In genomic region chr13:46552888-46553520, GRCh38 we compare ENCODE assay signal across 8 cellular contexts. TPM values are rescaled to one million over a fixed set of nuclear protein-coding genes. Genes with fewer than 3 reads are reported as not detected.
DNase-seq lines count a peak whose midpoint lies in the region; TF ChIP-seq lines count a peak whose summit lies in the region.

A gene with protein sequence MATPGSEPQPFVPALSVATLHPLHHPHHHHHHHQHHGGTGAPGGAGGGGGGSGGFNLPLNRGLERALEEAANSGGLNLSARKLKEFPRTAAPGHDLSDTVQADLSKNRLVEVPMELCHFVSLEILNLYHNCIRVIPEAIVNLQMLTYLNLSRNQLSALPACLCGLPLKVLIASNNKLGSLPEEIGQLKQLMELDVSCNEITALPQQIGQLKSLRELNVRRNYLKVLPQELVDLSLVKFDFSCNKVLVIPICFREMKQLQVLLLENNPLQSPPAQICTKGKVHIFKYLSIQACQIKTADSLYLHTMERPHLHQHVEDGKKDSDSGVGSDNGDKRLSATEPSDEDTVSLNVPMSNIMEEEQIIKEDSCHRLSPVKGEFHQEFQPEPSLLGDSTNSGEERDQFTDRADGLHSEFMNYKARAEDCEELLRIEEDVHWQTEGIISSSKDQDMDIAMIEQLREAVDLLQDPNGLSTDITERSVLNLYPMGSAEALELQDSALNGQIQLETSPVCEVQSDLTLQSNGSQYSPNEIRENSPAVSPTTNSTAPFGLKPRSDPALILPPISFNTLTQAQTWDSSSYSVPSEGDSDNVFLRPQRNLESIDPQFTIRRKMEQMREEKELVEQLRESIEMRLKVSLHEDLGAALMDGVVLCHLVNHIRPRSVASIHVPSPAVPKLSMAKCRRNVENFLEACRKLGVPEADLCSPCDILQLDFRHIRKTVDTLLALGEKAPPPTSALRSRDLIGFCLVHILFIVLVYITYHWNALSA (plus strand): TSS chr13:46553170. CDS start chr13:46553397, 227 bp downstream.

- H3K79me2 ChIP-seq in SU-DHL-6 (ENCODE audit: insufficient read depth, low read length): peaks cover 48% of the 10 kb centered on the region

- no peaks in the 10 kb centered on the region for H3K27me3 Mint-ChIP-seq in activated naive CD8-positive, alpha-beta T cell

- H3K4me3 ChIP-seq in HFF-Myc (replicated peaks; ENCODE audit: low read depth, low read length): peak within 1 kb of the TSS; percentile 88
- peak within 1 kb of the TSS; percentile 91 for H3K4me3 ChIP-seq in SU-DHL-6 (ENCODE audit: insufficient read depth, low read length, poor library complexity, severe bottlenecking)
- H3K4me3 ChIP-seq in ovary: peak within 1 kb of the TSS; percentile 65
- H3K4me3 ChIP-seq in thymus (ENCODE audit: low read length): peak within 1 kb of the TSS; percentile 95

- H3K9me3 ChIP-seq in ES-I3 (ENCODE audit: control insufficient read depth, insufficient read depth, low read length) (no peaks in the 10 kb centered on the region), SU-DHL-6 (ENCODE audit: insufficient read depth, low read length) (no peaks in the 10 kb centered on the region), ovary (no peaks in the 10 kb centered on the region), thymus (ENCODE audit: control insufficient read depth) (no peaks in the 10 kb centered on the region)

- H3K4me1 ChIP-seq in ES-I3 (ENCODE audit: insufficient read depth, low read length) (no peaks in the 10 kb centered on the region), ovary (ENCODE audit: insufficient read depth) (no peaks in the 10 kb centered on the region), thymus (ENCODE audit: control insufficient read depth, insufficient read depth, low read length) (peaks cover 19% of the 10 kb centered on the region)

- H3K4me3 Mint-ChIP-seq in activated naive CD8-positive, alpha-beta T cell: peak within 1 kb of the TSS; percentile 95

- no peaks in the 10 kb centered on the region for H3K9me2 ChIP-seq in SU-DHL-6 (replicated peaks; ENCODE audit: insufficient read depth, low read length)

- 0 to 1% (median 0%) methylated on average over 53 to 66 of the region's 66 CpGs for WGBS in ovary, 3 donors
- under 1% methylated on average over 66 of the region's 66 CpGs for WGBS in thymus

- no peak for DNase-seq in HFF-Myc (ENCODE audit: extremely low read depth, low read depth)
- peak; percentile 66 for DNase-seq in NCI-H1105 treated with DMSO at 0.1 percent for 48 hours (lab: John Stamatoyannopoulos, UW)
- peak; percentile 95 for DNase-seq in glomerular visceral epithelial cell (ENCODE audit: extremely low spot score)
- DNase-seq in ovary: peak; percentile 83 to 90 (median 88)

- H3K27ac ChIP-seq in SU-DHL-6 (ENCODE audit: low read depth, low read length) (peak within 1 kb of the TSS; percentile 63), ovary (peak within 1 kb of the TSS; percentile 79 to 94), thymus (ENCODE audit: low read depth) (peak within 1 kb of the TSS; percentile 81)

- TF ChIP-seq CTCF in HFF-Myc (IDR thresholded peaks at IDR 0.05; ENCODE audit: low read depth, low read length, missing control alignments) (no peak), SU-DHL-6 (IDR thresholded peaks at IDR 0.05; ENCODE audit: insufficient read depth, low read length, poor library complexity, severe bottlenecking) (no peak), ovary (IDR thresholded peaks at IDR 0.05) (no peak)

- peaks cover 22% of the 10 kb centered on the region for H3F3A ChIP-seq in SU-DHL-6 (ENCODE audit: insufficient read depth)

- peak within 1 kb of the TSS; percentile 83 for H2AFZ ChIP-seq in SU-DHL-6 (ENCODE audit: low read depth, low read length, severe bottlenecking)

- H3K9ac ChIP-seq in ES-I3 (ENCODE audit: low read depth, low read length): peak within 1 kb of the TSS; percentile 91
- H3K9ac ChIP-seq in SU-DHL-6 (ENCODE audit: low read length): peak within 1 kb of the TSS; percentile 95

- H3K9me3 Mint-ChIP-seq in activated naive CD8-positive, alpha-beta T cell (ENCODE audit: low read depth): no peaks in the 10 kb centered on the region

- H3K27me3 ChIP-seq in SU-DHL-6 (ENCODE audit: low read length) (no peaks in the 10 kb centered on the region), ovary (no peaks in the 10 kb centered on the region), thymus (ENCODE audit: control insufficient read depth, insufficient read depth) (no peaks in the 10 kb centered on the region)

- peak within 1 kb of the TSS; percentile 90 for H3K27ac Mint-ChIP-seq in activated naive CD8-positive, alpha-beta T cell

- TF ChIP-seq EP300 in ovary (IDR thresholded peaks at IDR 0.05): no peak

- TF ChIP-seq POLR2A in ovary (IDR thresholded peaks at IDR 0.05): no peak

- peaks cover 13% of the 10 kb centered on the region; the same call in 1 of the 2 replicates for H4K20me1 ChIP-seq in SU-DHL-6 (ENCODE audit: low read depth, low read length)

- H3K4me1 Mint-ChIP-seq in activated naive CD8-positive, alpha-beta T cell (ENCODE audit: low read depth): peaks cover 43% of the 10 kb centered on the region

- intact Hi-C loops in ovary (cut with DNase I): loop anchor here in 3 of 4 donors (5.0 to 10.0 kb wide), 3 partner anchors 142 to 172 kb away; no protein-coding TSS in a partner anchor

- peak within 1 kb of the TSS; percentile 67 for H3K4me2 ChIP-seq in SU-DHL-6 (ENCODE audit: low read depth, low read length, poor library complexity, severe bottlenecking)

- H3K36me3 ChIP-seq in ES-I3 (ENCODE audit: insufficient read depth, low read length) (no peaks in the 10 kb centered on the region), SU-DHL-6 (ENCODE audit: low read length) (no peaks in the 10 kb centered on the region), ovary (no peaks in the 10 kb centered on the region), thymus (ENCODE audit: control insufficient read depth, insufficient read depth) (no peaks in the 10 kb centered on the region)

- no peaks in the 10 kb centered on the region for H3K36me3 Mint-ChIP-seq in activated naive CD8-positive, alpha-beta T cell

RNA-seq across cellular contexts. Expression of the gene that starts here (rescaled TPM):
- total RNA-seq in ovary: 10 to 100 TPM; 10.1 to 19.3 (median 15.8) TPM
- polyA plus RNA-seq in ovary: 10 to 100 TPM in 1 of 2 donors, 1 to 10 TPM in 1; 7.6 to 18.8 TPM
- 9.1 TPM for polyA plus RNA-seq in thymus
